12 cellular contexts compared by ENCODE assay signal in genomic region chr20:23159923-23160445, GRCh38.
DNase-seq lines count a peak whose midpoint lies in the region; ATAC-seq and TF ChIP-seq lines count a peak whose summit lies in the region.
"Had no signal": no experiment of that assay in that cellular context is flagged by ENCODE, and none has a peak within 500 bp of the region (broad histone marks: within the 10 kb centered on the region; RNA-seq: fewer than 3 reads in every experiment).

No MANE protein-coding gene starts in this region.

- H3K9me3 ChIP-seq in gastrocnemius medialis, result no peaks in the 10 kb centered on the region

- H3K9me3 Mint-ChIP-seq in endothelial cell (ENCODE audit: unreplicated experiment) (no peaks in the 10 kb centered on the region), T-cell (no peaks in the 10 kb centered on the region)
- H3K9me3 Mint-ChIP-seq: stimulated activated naive CD8-positive, alpha-beta T cell treated with anti-CD3 and anti-CD28 coated beads, Interleukin-15, Interleukin-2, amounts not matched to agents 100 ng/mL and 50 ng/mL, for 24 hours had no signal

- CTCF ChIA-PET in T-cell (lab: Charles Lee), result no interaction called here

- TF ChIP-seq CTCF in endothelial cell (IDR thresholded peaks at IDR 0.05; ENCODE audit: unreplicated experiment) (no peak), gastrocnemius medialis (IDR thresholded peaks at IDR 0.05 in 4 of 5, conservative IDR thresholded peaks at IDR 0.05 in 1 of 5) (no peak)

- no peak for TF ChIP-seq POLR2A in gastrocnemius medialis (IDR thresholded peaks at IDR 0.05)

- H3K36me3 ChIP-seq in gastrocnemius medialis, result no peaks in the 10 kb centered on the region
- H3K36me3 ChIP-seq: cardiac muscle cell had no signal

- H3K27ac ChIP-seq in gastrocnemius medialis, result peak overlapping the region; percentile 77 to 83 (median 78)
- H3K27ac ChIP-seq: cardiac muscle cell had no signal

- no peaks in the 10 kb centered on the region for H3K27me3 ChIP-seq in gastrocnemius medialis
- H3K27me3 ChIP-seq: cardiac muscle cell had no signal

- H3K36me3 Mint-ChIP-seq in endothelial cell (ENCODE audit: low read depth, unreplicated experiment) (peaks cover 2% of the 10 kb centered on the region), T-cell (no peaks in the 10 kb centered on the region)

- H3K4me1 ChIP-seq in gastrocnemius medialis, result peaks cover 60 to 72% of the 10 kb centered on the region in 2 donors

- peaks cover 5% of the 10 kb centered on the region for H3K27me3 Mint-ChIP-seq in endothelial cell (ENCODE audit: unreplicated experiment)
- peaks cover 0 to 2% of the 10 kb centered on the region in 2 donors for H3K27me3 Mint-ChIP-seq in T-cell
- H3K27me3 Mint-ChIP-seq: stimulated activated naive CD8-positive, alpha-beta T cell treated with anti-CD3 and anti-CD28 coated beads, Interleukin-15, Interleukin-2, amounts not matched to agents 100 ng/mL and 50 ng/mL, for 24 hours had no signal

- DNase-seq in Jurkat, Clone E6-1 (ENCODE audit: low read depth, low spot score), result peak; percentile 35
- no peak for DNase-seq in endothelial cell (ENCODE audit: low spot score)
- no peak for DNase-seq in gastrocnemius medialis
- DNase-seq in AG08395 (ENCODE audit: low spot score), result no peak
- DNase-seq in T-cell, result no peak
- DNase-seq in ecto neural progenitor cell (ENCODE audit: low spot score), result no peak
- DNase-seq in putamen (ENCODE audit: low spot score), result no peak
- DNase-seq: Calu3, NCI-H446 had no signal

- intact Hi-C loops in gastrocnemius medialis (cut with DNase I; ENCODE audit: low total_unique reads), result loop anchor here (5.0 kb wide), 2 partner anchors 113 to 1892 kb away; partner anchors contain the start of gene THBD

- H3K4me3 Mint-ChIP-seq in endothelial cell (ENCODE audit: unreplicated experiment), result peak overlapping the region; percentile 74
- H3K4me3 Mint-ChIP-seq in T-cell, result no peak overlapping the region
- H3K4me3 Mint-ChIP-seq: stimulated activated naive CD8-positive, alpha-beta T cell treated with anti-CD3 and anti-CD28 coated beads, Interleukin-15, Interleukin-2, amounts not matched to agents 100 ng/mL and 50 ng/mL, for 24 hours had no signal

- H3K4me1 Mint-ChIP-seq in endothelial cell (ENCODE audit: unreplicated experiment) (peaks cover 36% of the 10 kb centered on the region), T-cell (peaks cover 13 to 18% (median 14%) of the 10 kb centered on the region in 3 donors)

- POLR2A ChIA-PET in T-cell (lab: Charles Lee), result no interaction called here

- peak overlapping the region; percentile 12; the same call in 1 of the 2 replicates for H3K4me3 ChIP-seq in Jurkat, Clone E6-1 (ENCODE audit: low read length)
- H3K4me3 ChIP-seq in gastrocnemius medialis, result no peak overlapping the region
- H3K4me3 ChIP-seq: cardiac muscle cell had no signal

- in situ Hi-C loops in gastrocnemius medialis (cut with MboI; ENCODE audit: low sequenced_read_pairs in 4 of 4), result loop anchor here (10.0 to 25.0 kb wide), 2 partner anchors 195 to 477 kb away; partner anchors contain the start of genes CST3 (in 4 of the 4) and NXT1 (in 2 of the 4)

- ATAC-seq in GM18868 (IDR thresholded peaks at IDR 0.05; ENCODE audit: unreplicated experiment) (peak; percentile 34), gastrocnemius medialis (no peak), T-cell (replicated peaks in 1 of 4) (no peak)

- H3K27ac Mint-ChIP-seq in endothelial cell (ENCODE audit: unreplicated experiment), result peak overlapping the region; percentile 75
- H3K27ac Mint-ChIP-seq in T-cell, result no peak overlapping the region
- H3K27ac Mint-ChIP-seq: stimulated activated naive CD8-positive, alpha-beta T cell treated with anti-CD3 and anti-CD28 coated beads, Interleukin-15, Interleukin-2, amounts not matched to agents 100 ng/mL and 50 ng/mL, for 24 hours had no signal
